ENCODE assay signal across 8 cellular contexts in the genomic region with DNA sequence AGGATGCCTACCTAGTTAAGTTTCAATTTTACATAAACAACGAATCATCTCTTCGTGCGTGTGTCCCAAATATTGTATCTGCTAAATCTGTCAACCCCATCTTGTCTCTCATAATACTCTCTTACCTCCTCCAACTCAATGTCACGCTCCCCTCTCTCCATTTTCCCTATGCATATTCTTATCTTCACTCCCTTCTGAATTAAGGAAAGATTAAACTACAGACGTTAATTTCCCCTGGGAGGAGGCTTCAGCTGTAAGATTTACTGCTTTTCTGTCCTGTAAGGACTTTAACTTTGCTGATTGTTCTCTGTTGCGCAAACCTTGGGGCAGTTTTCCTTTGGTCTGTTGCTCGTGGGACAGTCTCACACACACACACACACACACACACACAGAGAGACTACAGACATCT. TPM values are rescaled to one million over a fixed set of nuclear protein-coding genes. Genes with fewer than 3 reads are reported as not detected.
DNase-seq lines count a peak whose midpoint lies in the region; ATAC-seq and TF ChIP-seq lines count a peak whose summit lies in the region.

No MANE protein-coding gene starts in this region.

- peaks cover 2% of the 10 kb centered on the region for H3K36me3 Mint-ChIP-seq in activated CD8-positive, alpha-beta T cell treated with anti-CD3 and anti-CD28 coated beads, Interleukin-2, amount 10 ng/mL, durations not matched to agents 7 days and 5 days (ENCODE audit: low read depth)

- H3K27me3 ChIP-seq in psoas muscle (ENCODE audit: insufficient read depth in 3 of 3, low read length in 2 of 3) = no peaks in the 10 kb centered on the region

- H3K4me3 Mint-ChIP-seq in activated CD8-positive, alpha-beta T cell treated with anti-CD3 and anti-CD28 coated beads, Interleukin-2, amount 10 ng/mL, durations not matched to agents 7 days and 5 days = peak overlapping the region; percentile 98

- H3K4me1 Mint-ChIP-seq in activated CD8-positive, alpha-beta T cell treated with anti-CD3 and anti-CD28 coated beads, Interleukin-2, amount 10 ng/mL, durations not matched to agents 7 days and 5 days (ENCODE audit: low read depth) = peaks cover 20% of the 10 kb centered on the region

- H3K4me3 ChIP-seq in psoas muscle = peak overlapping the region; percentile 71
- H3K4me3 ChIP-seq in lower leg skin (ENCODE audit: low read depth, poor library complexity, severe bottlenecking) = no peak overlapping the region

- intact Hi-C loops in psoas muscle (cut with DNase I) (loop anchor here in 1 of 2 donors (10.0 kb wide), 1 partner anchor 118 kb away; a partner anchor contains a TSS), lower leg skin (cut with DNase I; ENCODE audit: low total_unique reads) (no loop called here)

- H3K4me1 ChIP-seq in psoas muscle = peaks cover 8% of the 10 kb centered on the region

- TF ChIP-seq CTCF in psoas muscle (IDR thresholded peaks at IDR 0.05) = no peak
- TF ChIP-seq CTCF in lower leg skin (IDR thresholded peaks at IDR 0.05) = no peak

- no peaks in the 10 kb centered on the region for H3K9me3 ChIP-seq in psoas muscle

- no peak for TF ChIP-seq POLR2A in lower leg skin (IDR thresholded peaks at IDR 0.05)

- 8 to 21% (median 9%) methylated on average over 7 of the region's 7 CpGs for WGBS in psoas muscle, 3 donors
- WGBS in lower leg skin, 2 donors = 3 to 34% methylated on average over 7 of the region's 7 CpGs

- H3K27ac Mint-ChIP-seq in activated CD8-positive, alpha-beta T cell treated with anti-CD3 and anti-CD28 coated beads, Interleukin-2, amount 10 ng/mL, durations not matched to agents 7 days and 5 days = peak overlapping the region; percentile 96

- CTCF ChIA-PET in activated CD8-positive, alpha-beta T cell treated with anti-CD3 and anti-CD28 coated beads, Interleukin-2, amount 10 ng/mL, durations not matched to agents 7 days and 5 days (lab: Charles Lee) = no interaction called here

- H3K27me3 Mint-ChIP-seq in activated CD8-positive, alpha-beta T cell treated with anti-CD3 and anti-CD28 coated beads, Interleukin-2, amount 10 ng/mL, durations not matched to agents 7 days and 5 days (ENCODE audit: low read depth) = no peaks in the 10 kb centered on the region

- POLR2A ChIA-PET in activated CD8-positive, alpha-beta T cell treated with anti-CD3 and anti-CD28 coated beads, Interleukin-2, amount 10 ng/mL, durations not matched to agents 7 days and 5 days (lab: Charles Lee) = interaction anchor here (0.7 kb wide), 1 partner anchor 1028 kb away, joined by 3 read pairs; no protein-coding TSS in a partner anchor

- peak overlapping the region; percentile 81 for H3K27ac ChIP-seq in psoas muscle

- no peaks in the 10 kb centered on the region for H3K9me3 Mint-ChIP-seq in activated CD8-positive, alpha-beta T cell treated with anti-CD3 and anti-CD28 coated beads, Interleukin-2, amount 10 ng/mL, durations not matched to agents 7 days and 5 days (ENCODE audit: insufficient read depth)

- ATAC-seq in HG03139 (IDR thresholded peaks at IDR 0.05; ENCODE audit: unreplicated experiment) = peak; percentile 29
- no peak for ATAC-seq in activated CD8-positive, alpha-beta T cell treated with anti-CD3 and anti-CD28 coated beads, Interleukin-2, amount 10 ng/mL, durations not matched to agents 7 days and 5 days
- ATAC-seq in psoas muscle = peak in 1 of 4 donors; percentile 51

- H3K36me3 ChIP-seq in psoas muscle (ENCODE audit: insufficient read depth in 1 of 2, low read depth in 1 of 2) = no peaks in the 10 kb centered on the region

- DNase-seq in EL = peak; percentile 4
- DNase-seq in activated CD8-positive, alpha-beta T cell treated with anti-CD3 and anti-CD28 coated beads, Interleukin-2, amount 10 ng/mL, durations not matched to agents 7 days and 5 days = peak; percentile 20
- DNase-seq in glomerular visceral epithelial cell (ENCODE audit: extremely low spot score) = peak; percentile 6
- DNase-seq in psoas muscle = no peak
- DNase-seq in lower leg skin (ENCODE audit: low spot score in 2 of 2) = no peak
- DNase-seq in COR-L47 (lab: John Stamatoyannopoulos, UW) = no peak
- DNase-seq in COLO668 (lab: John Stamatoyannopoulos, UW; ENCODE audit: unreplicated experiment) = no peak

RNA-seq across cellular contexts. Expression of a gene that starts 0.5 kb away (rescaled TPM):
- 10 to 100 TPM; 21.6 to 23.0 TPM for total RNA-seq in activated CD8-positive, alpha-beta T cell treated with anti-CD3 and anti-CD28 coated beads, Interleukin-2, amount 10 ng/mL, durations not matched to agents 7 days and 5 days
- 10 to 100 TPM; 23.6 to 39.6 (median 26.8) TPM for total RNA-seq in psoas muscle
- polyA plus RNA-seq in psoas muscle = 10 to 100 TPM in 2 of 3 donors, 1 to 10 TPM in 1; 9.1 to 17.1 (median 16.2) TPM
- 10 to 100 TPM; 24.0 to 55.8 (median 46.3) TPM for total RNA-seq in lower leg skin

Comparison
In these comparisons a context has a peak if more than half of its experiments do, and no peak if none do; other contexts are left out.
1. DNase-seq: peak in EL (single experiment), activated CD8-positive, alpha-beta T cell treated with anti-CD3 and anti-CD28 coated beads, Interleukin-2, amount 10 ng/mL, durations not matched to agents 7 days and 5 days (single experiment) and glomerular visceral epithelial cell (single experiment); none in psoas muscle (0 of 2), lower leg skin (0 of 2), COR-L47 (single experiment) and COLO668 (single experiment).